Comparison of ENCODE assay signal across 8 cellular contexts in the genomic region with DNA sequence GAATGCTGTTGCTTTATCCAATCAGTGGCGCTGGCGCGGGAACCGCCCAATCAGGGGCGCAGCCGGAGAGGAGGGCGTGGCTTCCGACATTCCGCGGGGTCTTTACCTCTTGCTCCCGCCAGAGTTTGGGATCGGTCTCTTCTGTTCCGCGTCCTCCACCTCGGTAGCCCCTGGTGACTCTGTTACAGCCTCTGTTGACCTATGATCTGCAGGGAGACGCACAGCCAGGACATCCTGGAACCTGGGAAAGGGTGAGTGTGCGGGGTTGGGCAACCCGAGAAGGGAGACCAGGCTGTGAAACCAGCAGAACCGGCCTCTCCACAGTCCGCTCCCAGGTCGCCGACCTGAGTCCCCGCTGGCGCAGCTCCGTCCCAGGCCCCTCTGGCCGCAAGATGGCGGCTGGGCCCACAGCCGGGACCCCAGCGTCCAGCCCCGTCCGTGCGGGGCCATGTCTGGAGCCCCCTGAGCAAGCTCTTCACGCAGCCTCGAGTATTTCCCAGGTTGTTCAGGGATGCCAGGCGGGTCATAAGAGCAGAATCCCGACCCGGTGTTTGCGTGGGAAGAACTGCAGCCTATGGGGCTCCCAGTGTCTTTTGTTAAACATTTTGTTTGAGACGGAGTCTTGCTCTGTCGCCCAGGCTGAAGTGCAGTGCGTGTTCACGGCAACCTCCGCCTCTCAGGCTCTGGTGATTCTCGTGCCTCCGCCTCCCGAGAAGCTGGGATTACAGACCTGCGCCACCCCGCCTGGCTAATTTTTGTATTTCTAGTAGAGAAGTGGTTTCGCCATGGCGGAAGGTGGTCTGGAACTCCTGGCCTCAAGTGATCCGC. TPM values are rescaled to one million over a fixed set of nuclear protein-coding genes. Genes with fewer than 3 reads are reported as not detected.
DNase-seq lines count a peak whose midpoint lies in the region; ATAC-seq and TF ChIP-seq lines count a peak whose summit lies in the region.

No MANE protein-coding gene starts in this region.

- POLR2A ChIA-PET in activated CD8-positive, alpha-beta T cell treated with anti-CD3 and anti-CD28 coated beads for 36 hours (lab: Charles Lee): no interaction called here

- WGBS in ectodermal cell, 2 experiments: 1 to 2% methylated on average over 51 of the region's 51 CpGs

- CTCF ChIA-PET in activated CD8-positive, alpha-beta T cell treated with anti-CD3 and anti-CD28 coated beads for 36 hours (lab: Charles Lee): interaction anchor here (0.9 kb wide), 1 partner anchor 34 kb away, joined by 4 read pairs; no protein-coding TSS in a partner anchor

- peaks cover 12 to 71% (median 49%) of the 10 kb centered on the region in 7 donors for H3K9me3 Mint-ChIP-seq in CD14-positive monocyte
- H3K9me3 Mint-ChIP-seq in activated CD8-positive, alpha-beta T cell treated with anti-CD3 and anti-CD28 coated beads for 36 hours: peaks cover 4% of the 10 kb centered on the region

- H3K4me1 ChIP-seq in ectodermal cell (ENCODE audit: control insufficient read depth, insufficient read depth, low read length): no peaks in the 10 kb centered on the region

- TF ChIP-seq CTCF in CD14-positive monocyte (IDR thresholded peaks at IDR 0.05) (no peak), GM20000 (IDR thresholded peaks at IDR 0.05; ENCODE audit: extremely low read depth, missing control alignments) (no peak)
- TF ChIP-seq CTCF in activated CD8-positive, alpha-beta T cell treated with anti-CD3 and anti-CD28 coated beads for 36 hours (IDR thresholded peaks at IDR 0.05): no peak

- H3K36me3 Mint-ChIP-seq in CD14-positive monocyte: no peaks in the 10 kb centered on the region
- peaks cover 10% of the 10 kb centered on the region for H3K36me3 Mint-ChIP-seq in activated CD8-positive, alpha-beta T cell treated with anti-CD3 and anti-CD28 coated beads for 36 hours (ENCODE audit: low read depth)

- H3K36me3 ChIP-seq in ectodermal cell (ENCODE audit: control insufficient read depth, insufficient read depth, low read length): peaks cover under 1% of the 10 kb centered on the region

- H3K27me3 ChIP-seq in ectodermal cell (ENCODE audit: control insufficient read depth, insufficient read depth, low read length, poor library complexity, severe bottlenecking): no peaks in the 10 kb centered on the region

- ATAC-seq in activated CD8-positive, alpha-beta T cell treated with anti-CD3 and anti-CD28 coated beads for 36 hours: peak; percentile 75

- H3K4me3 Mint-ChIP-seq in CD14-positive monocyte: peak overlapping the region; percentile 89 to 91
- peak overlapping the region; percentile 90 for H3K4me3 Mint-ChIP-seq in activated CD8-positive, alpha-beta T cell treated with anti-CD3 and anti-CD28 coated beads for 36 hours

- DNase-seq in CD14-positive monocyte (ENCODE audit: low spot score): peak; percentile 55
- DNase-seq in GM20000 (ENCODE audit: low spot score): peak; percentile 45
- DNase-seq in NCI-H1417 (lab: John Stamatoyannopoulos, UW): peak; percentile 77 to 91 (median 85)
- DNase-seq in activated CD8-positive, alpha-beta T cell treated with anti-CD3 and anti-CD28 coated beads for 36 hours: peak; percentile 90
- peak; percentile 80 for DNase-seq in medulla oblongata (ENCODE audit: extremely low spot score)
- DNase-seq in stimulated activated CD4-positive, alpha-beta T cell treated with anti-CD3 and anti-CD28 coated beads, TNF-alpha, amount 100 ng/mL, for 1 hour (ENCODE audit: low read depth in 3 of 3, low spot score in 1 of 3): peak; percentile 38 to 72 (median 60)
- DNase-seq in NOMO-1 treated with dmso at 0.1 percent for 144 hours (lab: John Stamatoyannopoulos, UW; ENCODE audit: unreplicated experiment): no peak

- H3K27me3 Mint-ChIP-seq in CD14-positive monocyte (ENCODE audit: low read depth in 3 of 3): peaks cover 2 to 7% (median 2%) of the 10 kb centered on the region in 3 donors
- H3K27me3 Mint-ChIP-seq in activated CD8-positive, alpha-beta T cell treated with anti-CD3 and anti-CD28 coated beads for 36 hours: no peaks in the 10 kb centered on the region

- peak overlapping the region in 1 of 7 donors; percentile 54 for H3K27ac Mint-ChIP-seq in CD14-positive monocyte
- H3K27ac Mint-ChIP-seq in activated CD8-positive, alpha-beta T cell treated with anti-CD3 and anti-CD28 coated beads for 36 hours: peak overlapping the region; percentile 84

- intact Hi-C loops in CD14-positive monocyte (cut with micrococcal nuclease): no loop called here
- intact Hi-C loops in activated CD8-positive, alpha-beta T cell treated with anti-CD3 and anti-CD28 coated beads for 36 hours (cut with micrococcal nuclease): no loop called here

- H3K4me3 ChIP-seq in ectodermal cell (ENCODE audit: insufficient read depth, low read depth, low read length): peak overlapping the region; percentile 80

- peaks cover 26% of the 10 kb centered on the region for H3K4me1 Mint-ChIP-seq in CD14-positive monocyte
- peaks cover 32% of the 10 kb centered on the region for H3K4me1 Mint-ChIP-seq in activated CD8-positive, alpha-beta T cell treated with anti-CD3 and anti-CD28 coated beads for 36 hours (ENCODE audit: low read depth)

- peak overlapping the region; percentile 94 for H3K27ac ChIP-seq in ectodermal cell (ENCODE audit: insufficient read depth, low read depth, low read length, poor library complexity, severe bottlenecking)

- no peaks in the 10 kb centered on the region for H3K9me3 ChIP-seq in ectodermal cell (ENCODE audit: control insufficient read depth, low read length)

RNA-seq across cellular contexts. Expression of gene ZNF681, which starts 4.4 kb away (rescaled TPM):
- polyA plus RNA-seq in CD14-positive monocyte: under 1 TPM; 0.04 to 0.05 TPM
- 1 to 10 TPM; 5.0 to 6.4 TPM for total RNA-seq in activated CD8-positive, alpha-beta T cell treated with anti-CD3 and anti-CD28 coated beads for 36 hours
- polyA plus RNA-seq in ectodermal cell (2013, experiment 1 of 4): 11.5 TPM
- polyA plus RNA-seq in ectodermal cell (2013, experiment 2 of 4): 8.9 TPM
- 7.8 TPM for polyA plus RNA-seq in ectodermal cell (2013, experiment 3 of 4)
- polyA plus RNA-seq in ectodermal cell (2013, experiment 4 of 4): 9.2 TPM
